ENCODE assay signal across 16 cellular contexts in the genomic region with DNA sequence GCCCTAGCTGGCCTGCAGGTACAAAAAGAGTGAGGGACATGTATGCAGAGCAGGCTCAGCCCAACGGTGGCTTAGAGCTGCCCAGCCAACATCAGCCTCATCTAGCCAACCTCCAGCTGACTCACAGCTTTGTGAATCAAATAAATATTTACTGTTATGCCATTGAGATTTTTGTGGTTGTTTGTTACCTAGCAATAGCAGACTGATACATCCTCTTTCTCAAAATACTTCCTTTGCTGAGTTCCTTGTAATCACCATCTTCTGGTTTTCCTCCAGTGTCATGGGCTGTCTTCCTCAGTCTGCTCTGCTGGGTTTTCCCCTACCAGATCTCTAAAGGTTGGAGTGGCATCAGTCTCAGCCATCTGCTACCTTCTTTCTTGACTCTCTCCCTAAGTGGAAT.
DNase-seq lines count a peak whose midpoint lies in the region; ATAC-seq and TF ChIP-seq lines count a peak whose summit lies in the region.
"Had no signal": no experiment of that assay in that cellular context is flagged by ENCODE, and none has a peak within 500 bp of the region (broad histone marks: within the 10 kb centered on the region; RNA-seq: fewer than 3 reads in every experiment).

No MANE protein-coding gene starts in this region.

- H3K79me2 ChIP-seq in PC-3 (ENCODE audit: low read length) (no peaks in the 10 kb centered on the region), GM23338 (replicated peaks; ENCODE audit: insufficient read depth) (no peaks in the 10 kb centered on the region)

- H3K4me2 ChIP-seq in PC-3 (ENCODE audit: low read length) (no peak overlapping the region), GM23338 (no peak overlapping the region)

- H3K4me1 ChIP-seq in PC-3 (ENCODE audit: insufficient read depth, low read length), result peaks cover 55% of the 10 kb centered on the region
- peaks cover 31% of the 10 kb centered on the region for H3K4me1 ChIP-seq in GM23338 (ENCODE audit: insufficient read depth)

- H3K9me3 ChIP-seq in PC-3 (ENCODE audit: low read length), result no peaks in the 10 kb centered on the region
- H3K9me3 ChIP-seq: prostate gland, thoracic aorta had no signal

- H3K9me3 Mint-ChIP-seq in GM23338, result no peaks in the 10 kb centered on the region
- H3K9me3 Mint-ChIP-seq: activated T-cell treated with anti-CD3 and anti-CD28 coated beads, Interleukin-2, amount 50 U/mL, for 4 hours had no signal

- peaks cover 18% of the 10 kb centered on the region for H3K4me1 Mint-ChIP-seq in GM23338

- H3K9me2 ChIP-seq in PC-3 (replicated peaks; ENCODE audit: low read length), result no peaks in the 10 kb centered on the region
- no peaks in the 10 kb centered on the region for H3K9me2 ChIP-seq in GM23338 (ENCODE audit: insufficient read depth)

- ATAC-seq in PC-3 (no peak), HG02852 (IDR thresholded peaks at IDR 0.05; ENCODE audit: unreplicated experiment) (no peak), GM23338 (no peak)
- ATAC-seq: activated T-cell treated with anti-CD3 and anti-CD28 coated beads, Interleukin-2, amount 50 U/mL, for 4 hours had no signal

- H4K20me1 ChIP-seq in PC-3 (ENCODE audit: low read length) (no peaks in the 10 kb centered on the region), GM23338 (replicated peaks; ENCODE audit: insufficient read depth) (no peaks in the 10 kb centered on the region)

- H3K27me3 ChIP-seq in PC-3 (ENCODE audit: low read length) (no peaks in the 10 kb centered on the region), GM23338 (ENCODE audit: insufficient read depth) (peaks cover 78% of the 10 kb centered on the region)

- peak; percentile 57 for DNase-seq in AG10803 (ENCODE audit: low read depth)
- DNase-seq in GF-D8 (lab: John Stamatoyannopoulos, UW), result peak; percentile 80
- DNase-seq in PC-3, result peak; percentile 56
- DNase-seq in fibroblast of mammary gland (ENCODE audit: low read depth), result peak; percentile 49
- DNase-seq in NCI-H2196 treated with DMSO at 0.1 percent for 48 hours (lab: John Stamatoyannopoulos, UW; ENCODE audit: unreplicated experiment), result no peak
- DNase-seq in NCI-H2107 (lab: John Stamatoyannopoulos, UW), result no peak
- DNase-seq in GM23338 (ENCODE audit: low spot score), result no peak
- DNase-seq: activated CD4-positive, CD25-positive, alpha-beta regulatory T cell; activated T-cell treated with anti-CD3 and anti-CD28 coated beads, Interleukin-2, amount 50 U/mL, for 4 hours; amniotic stem cell; glutamatergic neuron; MM.1S; stimulated activated CD4-positive, alpha-beta T cell treated with anti-CD3 and anti-CD28 coated beads, Interleukin-15, amount 100 ng/mL, for 24 hours had no signal

- H3K27ac ChIP-seq in PC-3 (ENCODE audit: low read length) (no peak overlapping the region; the same call in 1 of the 2 replicates), GM23338 (ENCODE audit: low read depth) (no peak overlapping the region)
- H3K27ac ChIP-seq: prostate gland, thoracic aorta had no signal

- no peak overlapping the region for H3K27ac Mint-ChIP-seq in GM23338

- H3K4me3 ChIP-seq in AG10803 (ENCODE audit: low read length) (no peak overlapping the region), PC-3 (ENCODE audit: low read length) (no peak overlapping the region), fibroblast of mammary gland (ENCODE audit: control insufficient read depth, low read depth, low read length) (no peak overlapping the region), GM23338 (no peak overlapping the region)
- H3K4me3 ChIP-seq: prostate gland, thoracic aorta had no signal

- CTCF ChIA-PET in PC-3 (lab: Charles Lee), result interaction anchor here (0.6 kb wide), 1 partner anchor 113 kb away, joined by 3 read pairs; no protein-coding TSS in a partner anchor

- no peak overlapping the region for H3K9ac ChIP-seq in PC-3 (ENCODE audit: low read length)

- no peaks in the 10 kb centered on the region for H3K36me3 Mint-ChIP-seq in GM23338 (ENCODE audit: low read depth)

- H3K27me3 Mint-ChIP-seq in GM23338 (ENCODE audit: insufficient read depth, low read depth, poor library complexity), result peaks cover 15% of the 10 kb centered on the region

- intact Hi-C loops in PC-3 (cut with micrococcal nuclease), result no loop called here

- H3K4me3 Mint-ChIP-seq in GM23338, result no peak overlapping the region
- H3K4me3 Mint-ChIP-seq: activated T-cell treated with anti-CD3 and anti-CD28 coated beads, Interleukin-2, amount 50 U/mL, for 4 hours had no signal

- H3K36me3 ChIP-seq in PC-3 (ENCODE audit: low read depth, low read length) (no peaks in the 10 kb centered on the region), GM23338 (ENCODE audit: insufficient read depth) (no peaks in the 10 kb centered on the region)
- H3K36me3 ChIP-seq: prostate gland, thoracic aorta had no signal

- no peak overlapping the region for H2AFZ ChIP-seq in PC-3 (ENCODE audit: low read length)
- H2AFZ ChIP-seq in GM23338, result no peak overlapping the region

- POLR2A ChIA-PET in PC-3 (lab: Charles Lee; ENCODE audit: unreplicated experiment), result interaction anchor here (0.6 kb wide), 1 partner anchor 94 kb away, joined by 27 read pairs; no protein-coding TSS in a partner anchor

- no peaks in the 10 kb centered on the region for H3F3A ChIP-seq in PC-3 (ENCODE audit: low read length, unreplicated experiment)
- H3F3A ChIP-seq in GM23338 (replicated peaks; ENCODE audit: low read depth), result no peaks in the 10 kb centered on the region

- BruUV-seq in PC-3 (replicated peaks; lab: Mats Ljungman, UMichigan), result no TSS peak

- TF ChIP-seq CTCF in AG10803 (conservative IDR thresholded peaks at IDR 0.05; ENCODE audit: low read length), result no peak
- no peak for TF ChIP-seq CTCF in PC-3 (conservative IDR thresholded peaks at IDR 0.05; ENCODE audit: low read depth, low read length)
- TF ChIP-seq CTCF in fibroblast of mammary gland (conservative IDR thresholded peaks at IDR 0.05; ENCODE audit: control insufficient read depth, insufficient read depth, low read depth, low read length), result no peak
- no peak for TF ChIP-seq CTCF in GM23338 (conservative IDR thresholded peaks at IDR 0.05; ENCODE audit: low read depth in 2 of 2)

TF ChIP-seq in GM23338, 12 proteins besides CTCF, POLR2A, EP300 and RAD21 (continues in another document):
- TF ChIP-seq EZH2 (IDR thresholded peaks at IDR 0.05; ENCODE audit: low read depth, unreplicated experiment) (no peak), STAT1 (IDR thresholded peaks at IDR 0.05; ENCODE audit: unreplicated experiment) (no peak), JUNB (IDR thresholded peaks at IDR 0.05; ENCODE audit: unreplicated experiment) (no peak), EZH2phosphoT487 (IDR thresholded peaks at IDR 0.05; ENCODE audit: unreplicated experiment) (no peak)
- TF ChIP-seq, protein P1, sequence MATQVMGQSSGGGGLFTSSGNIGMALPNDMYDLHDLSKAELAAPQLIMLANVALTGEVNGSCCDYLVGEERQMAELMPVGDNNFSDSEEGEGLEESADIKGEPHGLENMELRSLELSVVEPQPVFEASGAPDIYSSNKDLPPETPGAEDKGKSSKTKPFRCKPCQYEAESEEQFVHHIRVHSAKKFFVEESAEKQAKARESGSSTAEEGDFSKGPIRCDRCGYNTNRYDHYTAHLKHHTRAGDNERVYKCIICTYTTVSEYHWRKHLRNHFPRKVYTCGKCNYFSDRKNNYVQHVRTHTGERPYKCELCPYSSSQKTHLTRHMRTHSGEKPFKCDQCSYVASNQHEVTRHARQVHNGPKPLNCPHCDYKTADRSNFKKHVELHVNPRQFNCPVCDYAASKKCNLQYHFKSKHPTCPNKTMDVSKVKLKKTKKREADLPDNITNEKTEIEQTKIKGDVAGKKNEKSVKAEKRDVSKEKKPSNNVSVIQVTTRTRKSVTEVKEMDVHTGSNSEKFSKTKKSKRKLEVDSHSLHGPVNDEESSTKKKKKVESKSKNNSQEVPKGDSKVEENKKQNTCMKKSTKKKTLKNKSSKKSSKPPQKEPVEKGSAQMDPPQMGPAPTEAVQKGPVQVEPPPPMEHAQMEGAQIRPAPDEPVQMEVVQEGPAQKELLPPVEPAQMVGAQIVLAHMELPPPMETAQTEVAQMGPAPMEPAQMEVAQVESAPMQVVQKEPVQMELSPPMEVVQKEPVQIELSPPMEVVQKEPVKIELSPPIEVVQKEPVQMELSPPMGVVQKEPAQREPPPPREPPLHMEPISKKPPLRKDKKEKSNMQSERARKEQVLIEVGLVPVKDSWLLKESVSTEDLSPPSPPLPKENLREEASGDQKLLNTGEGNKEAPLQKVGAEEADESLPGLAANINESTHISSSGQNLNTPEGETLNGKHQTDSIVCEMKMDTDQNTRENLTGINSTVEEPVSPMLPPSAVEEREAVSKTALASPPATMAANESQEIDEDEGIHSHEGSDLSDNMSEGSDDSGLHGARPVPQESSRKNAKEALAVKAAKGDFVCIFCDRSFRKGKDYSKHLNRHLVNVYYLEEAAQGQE (IDR thresholded peaks at IDR 0.05; ENCODE audit: unreplicated experiment), result no peak

Comparison
In these comparisons a context has a peak if more than half of its experiments do, and no peak if none do; other contexts are left out.
1. DNase-seq: peak in AG10803 (single experiment), GF-D8 (single experiment), PC-3 (single experiment) and fibroblast of mammary gland (single experiment); none in NCI-H2196 treated with DMSO at 0.1 percent for 48 hours (single experiment), NCI-H2107 (single experiment) and GM23338 (single experiment).